9 cellular contexts compared by ENCODE assay signal in the genomic region with DNA sequence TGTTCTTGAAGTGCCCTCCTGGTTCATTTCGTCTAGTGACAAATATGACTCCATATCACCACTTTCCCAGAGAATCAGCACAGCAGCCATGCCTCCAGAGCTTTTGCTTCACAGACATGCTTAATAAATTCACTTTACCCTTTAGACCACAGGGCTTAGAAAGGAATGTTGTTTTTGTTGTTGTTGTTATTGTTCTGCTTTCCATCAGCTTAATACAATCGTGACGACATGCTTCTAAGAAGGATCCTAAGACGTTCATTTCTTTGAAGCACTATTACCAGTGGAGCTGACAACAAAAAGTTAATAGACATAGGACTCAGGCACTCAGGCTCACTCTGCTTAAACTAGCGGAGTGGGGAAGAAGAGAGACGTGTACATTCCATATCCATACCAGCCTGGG.
"Had no signal": no experiment of that assay in that cellular context is flagged by ENCODE, and none has a peak within 500 bp of the region (broad histone marks: within the 10 kb centered on the region; RNA-seq: fewer than 3 reads in every experiment).

No MANE protein-coding gene starts in this region.

- FAIRE-seq: H1, H54, K562 had no signal

- H3K27ac ChIP-seq: HL-60 had no signal

- H2AFZ ChIP-seq: GM23338 had no signal

- DNase-seq: H9, HCEC 1CT, IMR-90, KG1 had no signal

- ATAC-seq: GM23338, K562 had no signal

- H3K4me3 ChIP-seq: GM23338, K562 had no signal

- H3K4me2 ChIP-seq: GM23338 had no signal
